ENCODE assay signal across 14 cellular contexts in genomic region chr2:122707224-122707824, GRCh38.
DNase-seq lines count a peak whose midpoint lies in the region; ATAC-seq and FAIRE-seq lines count a peak whose summit lies in the region.
"Had no signal": no experiment of that assay in that cellular context is flagged by ENCODE, and none has a peak within 500 bp of the region (broad histone marks: within the 10 kb centered on the region; RNA-seq: fewer than 3 reads in every experiment).

No MANE protein-coding gene starts in this region.

- no peak for FAIRE-seq in frontal cortex (lab: Jason Lieb, UNC)
- FAIRE-seq: small intestine had no signal

- DNase-seq in kidney glomerular epithelial cell (lab: John Stamatoyannopoulos, UW) (peak; percentile 96), SW 1271 (lab: John Stamatoyannopoulos, UW) (no peak), NCI-H146 (lab: John Stamatoyannopoulos, UW) (no peak), SKM-1 (lab: John Stamatoyannopoulos, UW; ENCODE audit: unreplicated experiment) (no peak), frontal cortex (ENCODE audit: low spot score in 2 of 2) (no peak)
- DNase-seq: anterior cingulate cortex; CD4-positive, CD25-positive, alpha-beta regulatory T cell; NCI-H82; small intestine; T-cell had no signal

- peak; percentile 82 for ATAC-seq in GM18517 (IDR thresholded peaks at IDR 0.05; ENCODE audit: unreplicated experiment)
- ATAC-seq in GM21515 (IDR thresholded peaks at IDR 0.05; ENCODE audit: unreplicated experiment): peak; percentile 41
- peak; percentile 53 for ATAC-seq in HG03095 (IDR thresholded peaks at IDR 0.05; ENCODE audit: unreplicated experiment)
- ATAC-seq: natural killer cell treated with Interleukin-12 subunit alpha and Interleukin-12 subunit beta and Interleukin-15 and Interleukin-18, amount 100 ng/mL, for 72 hours; T-cell had no signal
